22 cellular contexts compared by ENCODE assay signal in genomic region chr3:27684302-27684701, GRCh38. TPM values are rescaled to one million over a fixed set of nuclear protein-coding genes. Genes with fewer than 3 reads are reported as not detected.
A peak's percentile ranks its signal among the peaks of the same experiment; 100 is the strongest.
DNase-seq lines count a peak whose midpoint lies in the region; ATAC-seq, FAIRE-seq and TF ChIP-seq lines count a peak whose summit lies in the region.
"Had no signal": no experiment of that assay in that cellular context is flagged by ENCODE, and none has a peak within 500 bp of the region (broad histone marks: within the 10 kb centered on the region; RNA-seq: fewer than 3 reads in every experiment).

No MANE protein-coding gene starts in this region.

- no peaks in the 10 kb centered on the region for H3K9me1 ChIP-seq in K562 (ENCODE audit: control insufficient read depth, insufficient read depth, low read length)

- ATAC-seq in A549, result no peak
- no peak for ATAC-seq in K562
- no peak for ATAC-seq in HG03571 (IDR thresholded peaks at IDR 0.05; ENCODE audit: unreplicated experiment)
- ATAC-seq: CD8-positive, alpha-beta T cell had no signal

- no peaks in the 10 kb centered on the region for H3K79me2 ChIP-seq in K562 (ENCODE audit: control insufficient read depth, insufficient read depth, low read length)

- TF ChIP-seq POLR2A in A549 (IDR thresholded peaks at IDR 0.05; ENCODE audit: low read length) (no peak), K562 (conservative IDR thresholded peaks at IDR 0.05) (no peak)

- H3K27ac Mint-ChIP-seq in progenitor cell of endocrine pancreas, result no peak overlapping the region
- H3K27ac Mint-ChIP-seq: B cell; CD4-positive, CD25-positive, alpha-beta regulatory T cell; CD8-positive, alpha-beta T cell had no signal

- H3K4me3 Mint-ChIP-seq in progenitor cell of endocrine pancreas (ENCODE audit: low read depth), result no peak overlapping the region
- H3K4me3 Mint-ChIP-seq: B cell; CD4-positive, CD25-positive, alpha-beta regulatory T cell; CD8-positive, alpha-beta T cell had no signal

- TF ChIP-seq EP300 in A549 (IDR thresholded peaks at IDR 0.05), result no peak
- no peak for TF ChIP-seq EP300 in K562 (IDR thresholded peaks at IDR 0.05; ENCODE audit: low read length)

- POLR2A ChIA-PET in A549 (lab: Yijun Ruan, JAX) (no interaction called here), K562 (lab: Yijun Ruan, JAX) (no interaction called here)

- no peaks in the 10 kb centered on the region for H3K27me3 Mint-ChIP-seq in progenitor cell of endocrine pancreas

- TF ChIP-seq RAD21 in A549 (conservative IDR thresholded peaks at IDR 0.05 in 1 of 2, IDR thresholded peaks at IDR 0.05 in 1 of 2) (no peak), K562 (CRISPR knock-in tag; conservative IDR thresholded peaks at IDR 0.05 in 1 of 2, IDR thresholded peaks at IDR 0.05 in 1 of 2) (no peak)

- H3K36me3 ChIP-seq in K562 (ENCODE audit: control insufficient read depth, insufficient read depth, low read length), result no peaks in the 10 kb centered on the region
- H3K36me3 ChIP-seq: BLaER1 had no signal

- H3K9me3 ChIP-seq in A549 (no peaks in the 10 kb centered on the region), K562 (replicated peaks; ENCODE audit: control insufficient read depth, insufficient read depth, low read depth, low read length) (no peaks in the 10 kb centered on the region)

- peaks cover 7% of the 10 kb centered on the region for H3K4me1 Mint-ChIP-seq in progenitor cell of endocrine pancreas (ENCODE audit: low read depth)

- no peaks in the 10 kb centered on the region for H3K27me3 ChIP-seq in K562 (ENCODE audit: control insufficient read depth in 2 of 2, insufficient read depth in 2 of 2, low read length in 2 of 2)
- H3K27me3 ChIP-seq: BLaER1 had no signal

- FAIRE-seq in A549 (lab: Jason Lieb, UNC) (no peak), G401.6 (lab: Jason Lieb, UNC) (peak; percentile 36), K562 (lab: Jason Lieb, UNC) (no peak)
- FAIRE-seq: D721Med, GM12891, GM18507 had no signal

- TF ChIP-seq CTCF in A549 (IDR thresholded peaks at IDR 0.05), result no peak
- TF ChIP-seq CTCF in K562 (IDR thresholded peaks at IDR 0.05 in 2 of 3, conservative IDR thresholded peaks at IDR 0.05 in 1 of 3; ENCODE audit: insufficient read depth in 2 of 3, low read depth in 1 of 3, low read length in 3 of 3), result no peak
- TF ChIP-seq CTCF in progenitor cell of endocrine pancreas (IDR thresholded peaks at IDR 0.05; ENCODE audit: unreplicated experiment), result no peak

- H4K20me1 ChIP-seq in K562 (replicated peaks; ENCODE audit: control insufficient read depth, insufficient read depth, low read length), result no peaks in the 10 kb centered on the region
- H4K20me1 ChIP-seq: BLaER1 had no signal

- DNase-seq in A549 (ENCODE audit: low read depth in 1 of 2, low spot score in 1 of 2) (no peak), K562 (ENCODE audit: extremely low read depth in 1 of 4, low spot score in 3 of 4) (no peak), COR-L47 (lab: John Stamatoyannopoulos, UW) (no peak), progenitor cell of endocrine pancreas (ENCODE audit: low spot score, unreplicated experiment) (no peak)
- DNase-seq: CD4-positive, CD25-positive, alpha-beta regulatory T cell; CD8-positive, alpha-beta T cell; DMS 273 treated with DMSO at 0.1 percent for 48 hours; DMS79; EL; GF-D8; GOT3; H7; HCEC 1CT had no signal

- H3K27ac ChIP-seq in A549 (no peak overlapping the region; a peak in 1 of 6 replicates), K562 (ENCODE audit: extremely low read depth, low read depth, low read length) (no peak overlapping the region)
- H3K27ac ChIP-seq: BLaER1, C4-2B had no signal

- H3K4me1 ChIP-seq in A549 (peaks cover 10% of the 10 kb centered on the region), K562 (replicated peaks in 1 of 2; ENCODE audit: control insufficient read depth in 2 of 2, insufficient read depth in 2 of 2, low read length in 2 of 2) (no peaks in the 10 kb centered on the region)

- no peak overlapping the region for H2AFZ ChIP-seq in K562 (ENCODE audit: low read depth, low read length)

- intact Hi-C loops in K562 (cut with micrococcal nuclease), result no loop called here

- CTCF ChIA-PET in A549 (lab: Yijun Ruan, JAX), result interaction anchor here (1.1 kb wide), 1 partner anchor 326 kb away, joined by 3 read pairs; no protein-coding TSS in a partner anchor
- CTCF ChIA-PET in K562 (lab: Yijun Ruan, JAX; ENCODE audit: low intra/inter-chr PET ratio), result no interaction called here

- no TSS peak for BruUV-seq in K562 (replicated peaks; lab: Mats Ljungman, UMichigan)

- no peak overlapping the region for H3K4me3 ChIP-seq in A549
- no peak overlapping the region for H3K4me3 ChIP-seq in K562
- H3K4me3 ChIP-seq: BLaER1 had no signal

- H3K9me3 Mint-ChIP-seq in progenitor cell of endocrine pancreas (ENCODE audit: low read depth), result no peaks in the 10 kb centered on the region
- H3K9me3 Mint-ChIP-seq: CD8-positive, alpha-beta T cell had no signal

- no peaks in the 10 kb centered on the region for H3K36me3 Mint-ChIP-seq in progenitor cell of endocrine pancreas (ENCODE audit: insufficient read depth)
- H3K36me3 Mint-ChIP-seq: CD4-positive, CD25-positive, alpha-beta regulatory T cell; CD8-positive, alpha-beta T cell had no signal

- WGBS in A549 (ENCODE audit: missing lambda C conversion rate), result 83% methylated on average over 2 of the region's 2 CpGs
- WGBS in K562 (ENCODE audit: insufficient coverage, low coverage, missing lambda C conversion rate), result 2% methylated on average over 2 of the region's 2 CpGs

- H3K4me2 ChIP-seq in A549 (no peak overlapping the region), K562 (ENCODE audit: insufficient read depth, low read length) (no peak overlapping the region)
- H3K4me2 ChIP-seq: BLaER1 had no signal

- in situ Hi-C loops in K562 (cut with MboI), result no loop called here

- H3K9ac ChIP-seq in K562 (ENCODE audit: insufficient read depth in 1 of 2, low read depth in 2 of 2, low read length in 2 of 2), result no peak overlapping the region
- H3K9ac ChIP-seq: BLaER1 had no signal

TF ChIP-seq in A549, 52 proteins besides CTCF, POLR2A, EP300 and RAD21:
- TF ChIP-seq MAFK (IDR thresholded peaks at IDR 0.05; ENCODE audit: partially characterized antibody) (peak; percentile 78), JUN (IDR thresholded peaks at IDR 0.05) (no peak)

TF ChIP-seq in K562, 482 proteins besides CTCF, POLR2A, EP300 and RAD21:
- TF ChIP-seq ZNF134 (CRISPR knock-in tag; conservative IDR thresholded peaks at IDR 0.05), result no peak
- peak; percentile 40; the same call in 1 of the 2 replicates for TF ChIP-seq C11orf30 (IDR thresholded peaks at IDR 0.05; ENCODE audit: low read depth)
- no peak for TF ChIP-seq POLR2G (IDR thresholded peaks at IDR 0.05; ENCODE audit: low read depth, low read length)
- peak; percentile 36; the same call in 1 of the 2 replicates for TF ChIP-seq MAFF (IDR thresholded peaks at IDR 0.05; ENCODE audit: low read length)
- TF ChIP-seq EGR1 (conservative IDR thresholded peaks at IDR 0.05), result no peak
- peak; percentile 39; the same call in 1 of the 2 replicates for TF ChIP-seq ZNF316 (IDR thresholded peaks at IDR 0.05)
- TF ChIP-seq MAFK (IDR thresholded peaks at IDR 0.05; ENCODE audit: low read length), result 0 out of 2 replicates have a peak, but pooled peaks have one; percentile 32

RNA-seq across cellular contexts. Expression of gene EOMES, which starts 37.8 kb away (rescaled TPM):
- polyA plus RNA-seq in A549 (2011; rRNA removed), result 1.2 and 1.6 TPM in 2 replicates
- 0.57 and 0.74 TPM in 2 replicates for polyA plus RNA-seq in A549 (2012; cell fraction: cytosol; rRNA removed)
- 0.72 and 0.87 TPM in 2 replicates for polyA plus RNA-seq in A549 (2012; cell fraction: nucleus; rRNA removed)
- polyA plus RNA-seq in A549 (2017; fragmentation: RNase III; extraction: RNeasy Plus Mini Kit Qiagen cat#74134 plus additional on column Dnase treatment), result 0.74 to 1.0 TPM (median 0.84 TPM) in 3 replicates
- 0.83 and 1.7 TPM in 2 replicates for polyA minus RNA-seq in A549 (2011; rRNA and poly(A)+ RNA removed)
- not detected in 2 replicates for total RNA-seq in K562 (2011; cell fraction: chromatin; rRNA removed; ENCODE audit: low replicate concordance)
- total RNA-seq in K562 (2011; cell fraction: nucleolus; rRNA removed), result not detected in 2 replicates
- total RNA-seq in K562 (2011; cell fraction: nucleoplasm; rRNA removed), result not detected in 2 replicates
- not detected in 2 replicates for total RNA-seq in K562 (2014; rRNA removed)
- total RNA-seq in K562 (2014; rRNA removed; fragmentation: Illumina TruSeq; extraction: Trizol), result not detected in 2 replicates
- total RNA-seq in K562 (2015; rRNA removed; fragmentation: Illumina TruSeq; extraction: Trizol), result not detected in 2 replicates
- total RNA-seq in K562 (2021), result 0.07 TPM in 1 of 2 replicates, not detected in the other
- polyA plus RNA-seq in K562 (2011; rRNA removed), result not detected in 2 replicates
- not detected in 2 replicates for polyA plus RNA-seq in K562 (2011; cell fraction: cytosol; rRNA removed)
- not detected in 2 replicates for polyA plus RNA-seq in K562 (2011; cell fraction: nucleus; rRNA removed)
- not detected in 2 replicates for polyA plus RNA-seq in K562 (2012)
- polyA plus RNA-seq in K562 (2014; fragmentation: Illumina TruSeq; extraction: Trizol), result not detected in 2 replicates
- not detected for polyA plus RNA-seq in K562 (2014; fragmentation: Nextera tagmentation; extraction: Ambion mirVana)
- polyA plus RNA-seq in K562 (2014; rRNA removed), result not detected in 2 replicates
- not detected in 2 replicates for polyA minus RNA-seq in K562 (2011; rRNA and poly(A)+ RNA removed)
- not detected in 2 replicates for polyA minus RNA-seq in K562 (2011; cell fraction: cytosol; rRNA and poly(A)+ RNA removed)
- polyA minus RNA-seq in K562 (2011; cell fraction: nucleus; rRNA and poly(A)+ RNA removed), result not detected in 2 replicates
- 0.11 TPM in 1 of 2 replicates, not detected in the other for total RNA-seq in progenitor cell of endocrine pancreas
- polyA plus RNA-seq: AG04450 had no signal

Comparison
In these comparisons a context has a peak if more than half of its experiments do, and no peak if none do; other contexts are left out.
1. Of the 35 proteins assayed by ChIP-seq in both K562 and A549: peak only in K562: none; only in A549: none; in both: MAFK; in neither: 34.